In the genomic region with DNA sequence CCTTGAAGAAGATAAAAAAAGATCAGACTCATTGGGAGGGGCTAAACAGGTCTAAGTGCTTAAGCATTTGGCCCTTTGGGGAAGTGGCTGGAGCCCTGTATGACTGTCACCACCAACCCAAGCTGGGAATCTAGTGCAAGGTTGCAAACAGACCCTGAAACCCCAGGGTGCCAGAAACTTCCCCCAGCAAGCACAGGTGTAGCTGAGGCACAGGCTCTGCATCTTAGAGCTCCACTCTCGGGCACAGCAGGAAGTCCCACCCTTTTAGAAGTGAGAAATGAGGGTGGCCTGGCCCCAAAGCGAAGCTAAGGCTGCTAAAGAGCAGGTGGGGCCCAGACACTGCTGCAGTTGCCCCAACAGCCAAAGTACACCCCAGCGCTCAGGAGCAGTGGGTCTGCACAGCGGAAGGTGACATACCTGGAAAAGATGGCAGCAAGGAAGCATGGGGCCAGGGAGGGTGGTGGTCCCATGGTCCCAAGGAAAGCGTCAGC, we compare ENCODE assay signal across 9 cellular contexts.
DNase-seq lines count a peak whose midpoint lies in the region; ATAC-seq and TF ChIP-seq lines count a peak whose summit lies in the region.
"Had no signal": no experiment of that assay in that cellular context is flagged by ENCODE, and none has a peak within 500 bp of the region (broad histone marks: within the 10 kb centered on the region; RNA-seq: fewer than 3 reads in every experiment).

No MANE protein-coding gene starts in this region.

- H3K4me3 Mint-ChIP-seq in dendritic cell treated with granulocyte-macrophage colony-stimulating factor and Interleukin-4, amounts not matched to agents 40 ng/mL and 50 ng/mL, for 4 days = no peak overlapping the region

- peak overlapping the region; percentile 70 for H3K27ac Mint-ChIP-seq in dendritic cell treated with granulocyte-macrophage colony-stimulating factor and Interleukin-4, amounts not matched to agents 40 ng/mL and 50 ng/mL, for 4 days

- ATAC-seq in GM21381 (IDR thresholded peaks at IDR 0.05; ENCODE audit: unreplicated experiment) = peak; percentile 55

- H3K4me3 ChIP-seq in GM12865 (ENCODE audit: low read depth, low read length) = no peak overlapping the region
- H3K4me3 ChIP-seq in KMS-11 (IDR thresholded peaks at IDR 0.05; ENCODE audit: insufficient read depth, low read depth, low read length) = no peak overlapping the region

- peak overlapping the region; percentile 72 for H3K4me2 ChIP-seq in KMS-11

- 0 out of 2 replicates have a peak overlapping the region, but pooled peaks have one; percentile 28 for H3K9ac ChIP-seq in KMS-11

- peaks cover 36% of the 10 kb centered on the region for H3K4me1 Mint-ChIP-seq in dendritic cell treated with granulocyte-macrophage colony-stimulating factor and Interleukin-4, amounts not matched to agents 40 ng/mL and 50 ng/mL, for 4 days (ENCODE audit: low read depth)

- H3K9me3 Mint-ChIP-seq in dendritic cell treated with granulocyte-macrophage colony-stimulating factor and Interleukin-4, amounts not matched to agents 40 ng/mL and 50 ng/mL, for 4 days = no peaks in the 10 kb centered on the region

- peak; percentile 94 for DNase-seq in GM12865 (ENCODE audit: low read depth)
- no peak for DNase-seq in NCI-H345 (lab: John Stamatoyannopoulos, UW)
- no peak for DNase-seq in D341Med (ENCODE audit: low spot score)
- no peak for DNase-seq in NCI-H82 treated with DMSO at 0.1 percent for 48 hours (lab: John Stamatoyannopoulos, UW; ENCODE audit: unreplicated experiment)
- no peak for DNase-seq in kidney tubule cell (ENCODE audit: low spot score)
- DNase-seq: DMS79 had no signal

- H3K27me3 Mint-ChIP-seq in dendritic cell treated with granulocyte-macrophage colony-stimulating factor and Interleukin-4, amounts not matched to agents 40 ng/mL and 50 ng/mL, for 4 days = no peaks in the 10 kb centered on the region

- no peaks in the 10 kb centered on the region for H3K79me2 ChIP-seq in KMS-11 (ENCODE audit: insufficient read depth, low read depth)

- no peaks in the 10 kb centered on the region for H3K36me3 Mint-ChIP-seq in dendritic cell treated with granulocyte-macrophage colony-stimulating factor and Interleukin-4, amounts not matched to agents 40 ng/mL and 50 ng/mL, for 4 days (ENCODE audit: low read depth)

- peak overlapping the region; percentile 73; the same call in 1 of the 2 replicates for H2AFZ ChIP-seq in KMS-11 (ENCODE audit: low read depth)

- no peaks in the 10 kb centered on the region for H4K20me1 ChIP-seq in KMS-11 (ENCODE audit: insufficient read depth)

- H3K4me1 ChIP-seq in KMS-11 (ENCODE audit: low read depth, poor library complexity, severe bottlenecking) = peaks cover 81% of the 10 kb centered on the region

- no peaks in the 10 kb centered on the region for H3K27me3 ChIP-seq in KMS-11 (ENCODE audit: insufficient read depth, low read depth)

- H3K27ac ChIP-seq in KMS-11 = peak overlapping the region; percentile 86

- TF ChIP-seq CTCF in GM12865 (IDR thresholded peaks at IDR 0.05; ENCODE audit: insufficient read depth, low read depth, low read length, missing control alignments) (no peak), KMS-11 (conservative IDR thresholded peaks at IDR 0.05; ENCODE audit: low read depth, low read length) (no peak)

- intact Hi-C loops in dendritic cell treated with granulocyte-macrophage colony-stimulating factor and Interleukin-4, amounts not matched to agents 40 ng/mL and 50 ng/mL, for 4 days (cut with micrococcal nuclease) = no loop called here

- H3K36me3 ChIP-seq in KMS-11 (ENCODE audit: insufficient read depth) = no peaks in the 10 kb centered on the region
